In genomic region chr2:172084734-172085459, GRCh38 we compare ENCODE assay signal across 1 cellular context.
A peak's percentile ranks its signal among the peaks of the same experiment; 100 is the strongest.
TF ChIP-seq lines count a peak whose summit lies in the region.

No MANE protein-coding gene starts in this region.

TF ChIP-seq in HEK293, 187 proteins besides CTCF, POLR2A, EP300 and RAD21 (continued from another document and continues in another):
- no peak for TF ChIP-seq REST (tag by site-specific recombination; IDR thresholded peaks at IDR 0.05)
- TF ChIP-seq ZBTB1 (tag by site-specific recombination; IDR thresholded peaks at IDR 0.05), result no peak
- no peak for TF ChIP-seq ZNF18 (tag by site-specific recombination; IDR thresholded peaks at IDR 0.05)
- TF ChIP-seq GLI2 (tag by site-specific recombination; IDR thresholded peaks at IDR 0.05; ENCODE audit: borderline replicate concordance, low read depth), result no peak
- TF ChIP-seq, protein P1, sequence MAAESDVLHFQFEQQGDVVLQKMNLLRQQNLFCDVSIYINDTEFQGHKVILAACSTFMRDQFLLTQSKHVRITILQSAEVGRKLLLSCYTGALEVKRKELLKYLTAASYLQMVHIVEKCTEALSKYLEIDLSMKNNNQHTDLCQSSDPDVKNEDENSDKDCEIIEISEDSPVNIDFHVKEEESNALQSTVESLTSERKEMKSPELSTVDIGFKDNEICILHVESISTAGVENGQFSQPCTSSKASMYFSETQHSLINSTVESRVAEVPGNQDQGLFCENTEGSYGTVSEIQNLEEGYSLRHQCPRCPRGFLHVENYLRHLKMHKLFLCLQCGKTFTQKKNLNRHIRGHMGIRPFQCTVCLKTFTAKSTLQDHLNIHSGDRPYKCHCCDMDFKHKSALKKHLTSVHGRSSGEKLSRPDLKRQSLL (tag by site-specific recombination; IDR thresholded peaks at IDR 0.05), result peak; percentile 38; the same call in 1 of the 2 replicates
- TF ChIP-seq ZFP41 (tag by site-specific recombination; IDR thresholded peaks at IDR 0.05; ENCODE audit: borderline replicate concordance), result no peak
- TF ChIP-seq, protein P2, sequence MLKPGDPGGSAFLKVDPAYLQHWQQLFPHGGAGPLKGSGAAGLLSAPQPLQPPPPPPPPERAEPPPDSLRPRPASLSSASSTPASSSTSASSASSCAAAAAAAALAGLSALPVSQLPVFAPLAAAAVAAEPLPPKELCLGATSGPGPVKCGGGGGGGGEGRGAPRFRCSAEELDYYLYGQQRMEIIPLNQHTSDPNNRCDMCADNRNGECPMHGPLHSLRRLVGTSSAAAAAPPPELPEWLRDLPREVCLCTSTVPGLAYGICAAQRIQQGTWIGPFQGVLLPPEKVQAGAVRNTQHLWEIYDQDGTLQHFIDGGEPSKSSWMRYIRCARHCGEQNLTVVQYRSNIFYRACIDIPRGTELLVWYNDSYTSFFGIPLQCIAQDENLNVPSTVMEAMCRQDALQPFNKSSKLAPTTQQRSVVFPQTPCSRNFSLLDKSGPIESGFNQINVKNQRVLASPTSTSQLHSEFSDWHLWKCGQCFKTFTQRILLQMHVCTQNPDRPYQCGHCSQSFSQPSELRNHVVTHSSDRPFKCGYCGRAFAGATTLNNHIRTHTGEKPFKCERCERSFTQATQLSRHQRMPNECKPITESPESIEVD (tag by site-specific recombination; IDR thresholded peaks at IDR 0.05), result no peak
- TF ChIP-seq KLF8 (tag by site-specific recombination; IDR thresholded peaks at IDR 0.05), result peak; percentile 11; the same call in 1 of the 2 replicates
- TF ChIP-seq KLF7 (tag by site-specific recombination; IDR thresholded peaks at IDR 0.05; ENCODE audit: borderline replicate concordance), result no peak
- no peak for TF ChIP-seq ZNF292 (tag by site-specific recombination; IDR thresholded peaks at IDR 0.05; ENCODE audit: borderline replicate concordance, low read depth)
- no peak for TF ChIP-seq ZBTB21 (tag by site-specific recombination; IDR thresholded peaks at IDR 0.05)
- TF ChIP-seq HOXA7 (CRISPR knock-in tag; IDR thresholded peaks at IDR 0.05; ENCODE audit: borderline replicate concordance), result no peak
- TF ChIP-seq YY1 (tag by site-specific recombination; IDR thresholded peaks at IDR 0.05), result no peak
- no peak for TF ChIP-seq ZNF274 (IDR thresholded peaks at IDR 0.05; ENCODE audit: low read length)
- TF ChIP-seq ZNF274 (tag by site-specific recombination; IDR thresholded peaks at IDR 0.05; ENCODE audit: borderline replicate concordance), result no peak
- TF ChIP-seq ZNF76 (tag by site-specific recombination; IDR thresholded peaks at IDR 0.05; ENCODE audit: borderline replicate concordance, low read depth), result peak; percentile 60; the same call in 1 of the 2 replicates
- TF ChIP-seq ZNF423 (tag by site-specific recombination; IDR thresholded peaks at IDR 0.05), result peak; percentile 10; the same call in 1 of the 2 replicates
- TF ChIP-seq ZXDB (tag by site-specific recombination; IDR thresholded peaks at IDR 0.05), result peak; percentile 77; the same call in 1 of the 2 replicates
- TF ChIP-seq, protein P3, sequence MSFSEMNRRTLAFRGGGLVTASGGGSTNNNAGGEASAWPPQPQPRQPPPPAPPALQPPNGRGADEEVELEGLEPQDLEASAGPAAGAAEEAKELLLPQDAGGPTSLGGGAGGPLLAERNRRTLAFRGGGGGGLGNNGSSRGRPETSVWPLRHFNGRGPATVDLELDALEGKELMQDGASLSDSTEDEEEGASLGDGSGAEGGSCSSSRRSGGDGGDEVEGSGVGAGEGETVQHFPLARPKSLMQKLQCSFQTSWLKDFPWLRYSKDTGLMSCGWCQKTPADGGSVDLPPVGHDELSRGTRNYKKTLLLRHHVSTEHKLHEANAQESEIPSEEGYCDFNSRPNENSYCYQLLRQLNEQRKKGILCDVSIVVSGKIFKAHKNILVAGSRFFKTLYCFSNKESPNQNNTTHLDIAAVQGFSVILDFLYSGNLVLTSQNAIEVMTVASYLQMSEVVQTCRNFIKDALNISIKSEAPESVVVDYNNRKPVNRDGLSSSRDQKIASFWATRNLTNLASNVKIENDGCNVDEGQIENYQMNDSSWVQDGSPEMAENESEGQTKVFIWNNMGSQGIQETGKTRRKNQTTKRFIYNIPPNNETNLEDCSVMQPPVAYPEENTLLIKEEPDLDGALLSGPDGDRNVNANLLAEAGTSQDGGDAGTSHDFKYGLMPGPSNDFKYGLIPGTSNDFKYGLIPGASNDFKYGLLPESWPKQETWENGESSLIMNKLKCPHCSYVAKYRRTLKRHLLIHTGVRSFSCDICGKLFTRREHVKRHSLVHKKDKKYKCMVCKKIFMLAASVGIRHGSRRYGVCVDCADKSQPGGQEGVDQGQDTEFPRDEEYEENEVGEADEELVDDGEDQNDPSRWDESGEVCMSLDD (tag by site-specific recombination; IDR thresholded peaks at IDR 0.05), result no peak
- TF ChIP-seq ZNF830 (tag by site-specific recombination; IDR thresholded peaks at IDR 0.05; ENCODE audit: low read depth), result no peak
- TF ChIP-seq ZNF623 (tag by site-specific recombination; IDR thresholded peaks at IDR 0.05), result no peak
- peak; percentile 58 for TF ChIP-seq ZNF335 (tag by site-specific recombination; conservative IDR thresholded peaks at IDR 0.05)
- TF ChIP-seq ZNF184 (tag by site-specific recombination; IDR thresholded peaks at IDR 0.05), result no peak
- TF ChIP-seq ZNF658 (tag by site-specific recombination; IDR thresholded peaks at IDR 0.05), result no peak
- no peak for TF ChIP-seq ZNF596 (tag by site-specific recombination; IDR thresholded peaks at IDR 0.05)
- TF ChIP-seq ZNF529 (tag by site-specific recombination; IDR thresholded peaks at IDR 0.05; ENCODE audit: insufficient replicate concordance), result no peak
- TF ChIP-seq INSM2 (tag by site-specific recombination; IDR thresholded peaks at IDR 0.05), result no peak
- no peak for TF ChIP-seq ZNF48 (tag by site-specific recombination; IDR thresholded peaks at IDR 0.05)
- no peak for TF ChIP-seq ZNF114 (tag by site-specific recombination; IDR thresholded peaks at IDR 0.05)
- TF ChIP-seq IKZF3 (tag by site-specific recombination; IDR thresholded peaks at IDR 0.05), result peak; percentile 86
- TF ChIP-seq, protein P4, sequence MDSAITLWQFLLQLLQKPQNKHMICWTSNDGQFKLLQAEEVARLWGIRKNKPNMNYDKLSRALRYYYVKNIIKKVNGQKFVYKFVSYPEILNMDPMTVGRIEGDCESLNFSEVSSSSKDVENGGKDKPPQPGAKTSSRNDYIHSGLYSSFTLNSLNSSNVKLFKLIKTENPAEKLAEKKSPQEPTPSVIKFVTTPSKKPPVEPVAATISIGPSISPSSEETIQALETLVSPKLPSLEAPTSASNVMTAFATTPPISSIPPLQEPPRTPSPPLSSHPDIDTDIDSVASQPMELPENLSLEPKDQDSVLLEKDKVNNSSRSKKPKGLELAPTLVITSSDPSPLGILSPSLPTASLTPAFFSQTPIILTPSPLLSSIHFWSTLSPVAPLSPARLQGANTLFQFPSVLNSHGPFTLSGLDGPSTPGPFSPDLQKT (IDR thresholded peaks at IDR 0.05; ENCODE audit: borderline replicate concordance, low read depth, low read length), result no peak
- TF ChIP-seq ZNF391 (tag by site-specific recombination; IDR thresholded peaks at IDR 0.05; ENCODE audit: borderline replicate concordance, low read depth), result peak; percentile 36; the same call in 1 of the 2 replicates
- no peak for TF ChIP-seq ZNF133 (tag by site-specific recombination; IDR thresholded peaks at IDR 0.05)
- TF ChIP-seq ZNF155 (tag by site-specific recombination; IDR thresholded peaks at IDR 0.05), result no peak
- TF ChIP-seq ZEB2 (tag by site-specific recombination; IDR thresholded peaks at IDR 0.05), result peak; percentile 62; the same call in 1 of the 2 replicates
- TF ChIP-seq PRDM10 (tag by site-specific recombination; IDR thresholded peaks at IDR 0.05), result no peak
- TF ChIP-seq YY2 (tag by site-specific recombination; IDR thresholded peaks at IDR 0.05), result 0 out of 2 replicates have a peak, but pooled peaks have one; percentile 12
- no peak for TF ChIP-seq ZSCAN18 (tag by site-specific recombination; IDR thresholded peaks at IDR 0.05)
- TF ChIP-seq ZNF394 (tag by site-specific recombination; IDR thresholded peaks at IDR 0.05; ENCODE audit: borderline replicate concordance), result peak; percentile 75; the same call in 1 of the 2 replicates
- no peak for TF ChIP-seq WT1 (tag by site-specific recombination; IDR thresholded peaks at IDR 0.05)
- no peak; the same call in 1 of the 2 replicates for TF ChIP-seq ZNF629 (tag by site-specific recombination; IDR thresholded peaks at IDR 0.05)
- TF ChIP-seq OSR2 (tag by site-specific recombination; IDR thresholded peaks at IDR 0.05), result no peak
- no peak for TF ChIP-seq ZNF214 (tag by site-specific recombination; IDR thresholded peaks at IDR 0.05; ENCODE audit: borderline replicate concordance)
- TF ChIP-seq ZFP37 (tag by site-specific recombination; IDR thresholded peaks at IDR 0.05), result no peak; the same call in 1 of the 2 replicates
- TF ChIP-seq REPIN1 (tag by site-specific recombination; IDR thresholded peaks at IDR 0.05; ENCODE audit: low read depth), result no peak
- TF ChIP-seq ZNF544 (tag by site-specific recombination; IDR thresholded peaks at IDR 0.05), result no peak
